ENCODE assay signal across 11 cellular contexts in genomic region chr2:111903516-111903915, GRCh38. TPM values are rescaled to one million over a fixed set of nuclear protein-coding genes. Genes with fewer than 3 reads are reported as not detected.
"Had no signal": no experiment of that assay in that cellular context is flagged by ENCODE, and none has a peak within 500 bp of the region (broad histone marks: within the 10 kb centered on the region; RNA-seq: fewer than 3 reads in every experiment).

No MANE protein-coding gene starts in this region.

- H3K36me3 ChIP-seq: gastrocnemius medialis, tibial nerve had no signal

- H3K9me3 ChIP-seq: gastrocnemius medialis, tibial nerve had no signal

- H3K4me3 ChIP-seq: gastrocnemius medialis, tibial nerve had no signal

- H3K27me3 ChIP-seq: tibial nerve had no signal

- DNase-seq: activated CD4-positive, alpha-beta memory T cell treated with anti-CD3 and anti-CD28 coated beads for 36 hours; activated gamma-delta T cell; activated T-cell treated with anti-CD3 and anti-CD28 coated beads, Interleukin-2, amount 50 U/mL, for 48 hours; gastrocnemius medialis; left cardiac atrium; naive thymus-derived CD4-positive, alpha-beta T cell; nucleus accumbens; stimulated activated CD4-positive, alpha-beta T cell treated with anti-CD3 and anti-CD28 coated beads, Interleukin-4, amount 100 ng/mL, for 1 hour; stimulated activated CD8-positive, alpha-beta memory T cell treated with anti-CD3 and anti-CD28 coated beads, Interleukin-4, amount 100 ng/mL, for 48 hours; T-helper 9 cell had no signal

RNA-seq across cellular contexts. Expression of gene MERTK, which starts 5.1 kb away (rescaled TPM):
- polyA plus RNA-seq: naive thymus-derived CD4-positive, alpha-beta T cell had no signal
